1 cellular context compared by ENCODE assay signal in the genomic region with DNA sequence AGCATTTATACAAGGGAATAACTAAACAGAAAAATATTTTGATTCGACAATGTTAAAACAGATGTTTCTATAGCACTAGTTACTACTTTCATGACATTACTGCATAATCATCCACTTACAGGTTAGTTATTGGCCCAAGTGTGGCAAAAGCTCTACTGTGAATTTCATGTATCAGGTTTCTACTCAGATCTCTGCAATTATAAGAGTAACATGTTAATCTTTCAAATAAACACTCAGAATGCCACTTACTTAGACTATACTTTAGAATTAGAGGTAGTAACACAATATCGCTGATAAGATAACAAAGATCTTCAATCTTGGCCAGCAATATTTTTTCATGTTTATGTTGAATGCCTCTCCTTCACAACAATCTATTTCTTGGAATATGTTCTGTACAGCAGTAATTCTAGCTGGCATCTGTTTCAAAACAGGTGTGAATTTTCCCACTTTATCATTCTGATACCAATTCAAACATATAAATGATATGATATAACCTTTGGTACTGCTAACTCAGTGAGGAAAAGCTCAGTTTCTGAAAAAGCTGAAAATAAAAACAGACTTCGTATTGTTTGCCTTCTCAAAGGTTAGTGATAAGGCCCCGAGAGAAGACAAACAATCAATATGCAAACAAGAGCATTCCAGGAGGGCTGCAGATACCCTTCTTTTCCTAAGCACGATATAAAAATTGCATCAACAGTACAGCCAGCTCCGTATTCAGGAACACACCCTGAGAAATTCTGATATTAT.
TF ChIP-seq lines count a peak whose summit lies in the region.

No MANE protein-coding gene starts in this region.

TF ChIP-seq in HepG2, 621 proteins besides CTCF, POLR2A, EP300 and RAD21 (continued from another document and continues in another):
- TF ChIP-seq, protein P1, sequence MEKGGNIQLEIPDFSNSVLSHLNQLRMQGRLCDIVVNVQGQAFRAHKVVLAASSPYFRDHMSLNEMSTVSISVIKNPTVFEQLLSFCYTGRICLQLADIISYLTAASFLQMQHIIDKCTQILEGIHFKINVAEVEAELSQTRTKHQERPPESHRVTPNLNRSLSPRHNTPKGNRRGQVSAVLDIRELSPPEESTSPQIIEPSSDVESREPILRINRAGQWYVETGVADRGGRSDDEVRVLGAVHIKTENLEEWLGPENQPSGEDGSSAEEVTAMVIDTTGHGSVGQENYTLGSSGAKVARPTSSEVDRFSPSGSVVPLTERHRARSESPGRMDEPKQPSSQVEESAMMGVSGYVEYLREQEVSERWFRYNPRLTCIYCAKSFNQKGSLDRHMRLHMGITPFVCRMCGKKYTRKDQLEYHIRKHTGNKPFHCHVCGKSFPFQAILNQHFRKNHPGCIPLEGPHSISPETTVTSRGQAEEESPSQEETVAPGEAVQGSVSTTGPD (CRISPR knock-in tag; IDR thresholded peaks at IDR 0.05) = no peak
- TF ChIP-seq ELF3 (CRISPR knock-in tag; IDR thresholded peaks at IDR 0.05) = peak; percentile 87; the same call in 1 of the 2 replicates
- peak; percentile 95 for TF ChIP-seq TEAD3 (CRISPR knock-in tag; optimal IDR thresholded peaks at IDR 0.05; ENCODE audit: borderline replicate concordance)
- TF ChIP-seq SALL1 (CRISPR knock-in tag; IDR thresholded peaks at IDR 0.05) = peak; percentile 45; the same call in 1 of the 2 replicates
- TF ChIP-seq BRD4 (CRISPR knock-in tag; IDR thresholded peaks at IDR 0.05) = no peak
- TF ChIP-seq, protein P2, sequence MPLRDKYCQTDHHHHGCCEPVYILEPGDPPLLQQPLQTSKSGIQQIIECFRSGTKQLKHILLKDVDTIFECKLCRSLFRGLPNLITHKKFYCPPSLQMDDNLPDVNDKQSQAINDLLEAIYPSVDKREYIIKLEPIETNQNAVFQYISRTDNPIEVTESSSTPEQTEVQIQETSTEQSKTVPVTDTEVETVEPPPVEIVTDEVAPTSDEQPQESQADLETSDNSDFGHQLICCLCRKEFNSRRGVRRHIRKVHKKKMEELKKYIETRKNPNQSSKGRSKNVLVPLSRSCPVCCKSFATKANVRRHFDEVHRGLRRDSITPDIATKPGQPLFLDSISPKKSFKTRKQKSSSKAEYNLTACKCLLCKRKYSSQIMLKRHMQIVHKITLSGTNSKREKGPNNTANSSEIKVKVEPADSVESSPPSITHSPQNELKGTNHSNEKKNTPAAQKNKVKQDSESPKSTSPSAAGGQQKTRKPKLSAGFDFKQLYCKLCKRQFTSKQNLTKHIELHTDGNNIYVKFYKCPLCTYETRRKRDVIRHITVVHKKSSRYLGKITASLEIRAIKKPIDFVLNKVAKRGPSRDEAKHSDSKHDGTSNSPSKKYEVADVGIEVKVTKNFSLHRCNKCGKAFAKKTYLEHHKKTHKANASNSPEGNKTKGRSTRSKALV (CRISPR knock-in tag; IDR thresholded peaks at IDR 0.05) = no peak
- TF ChIP-seq, protein P3, sequence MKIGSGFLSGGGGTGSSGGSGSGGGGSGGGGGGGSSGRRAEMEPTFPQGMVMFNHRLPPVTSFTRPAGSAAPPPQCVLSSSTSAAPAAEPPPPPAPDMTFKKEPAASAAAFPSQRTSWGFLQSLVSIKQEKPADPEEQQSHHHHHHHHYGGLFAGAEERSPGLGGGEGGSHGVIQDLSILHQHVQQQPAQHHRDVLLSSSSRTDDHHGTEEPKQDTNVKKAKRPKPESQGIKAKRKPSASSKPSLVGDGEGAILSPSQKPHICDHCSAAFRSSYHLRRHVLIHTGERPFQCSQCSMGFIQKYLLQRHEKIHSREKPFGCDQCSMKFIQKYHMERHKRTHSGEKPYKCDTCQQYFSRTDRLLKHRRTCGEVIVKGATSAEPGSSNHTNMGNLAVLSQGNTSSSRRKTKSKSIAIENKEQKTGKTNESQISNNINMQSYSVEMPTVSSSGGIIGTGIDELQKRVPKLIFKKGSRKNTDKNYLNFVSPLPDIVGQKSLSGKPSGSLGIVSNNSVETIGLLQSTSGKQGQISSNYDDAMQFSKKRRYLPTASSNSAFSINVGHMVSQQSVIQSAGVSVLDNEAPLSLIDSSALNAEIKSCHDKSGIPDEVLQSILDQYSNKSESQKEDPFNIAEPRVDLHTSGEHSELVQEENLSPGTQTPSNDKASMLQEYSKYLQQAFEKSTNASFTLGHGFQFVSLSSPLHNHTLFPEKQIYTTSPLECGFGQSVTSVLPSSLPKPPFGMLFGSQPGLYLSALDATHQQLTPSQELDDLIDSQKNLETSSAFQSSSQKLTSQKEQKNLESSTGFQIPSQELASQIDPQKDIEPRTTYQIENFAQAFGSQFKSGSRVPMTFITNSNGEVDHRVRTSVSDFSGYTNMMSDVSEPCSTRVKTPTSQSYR (CRISPR knock-in tag; IDR thresholded peaks at IDR 0.05; ENCODE audit: borderline replicate concordance) = no peak
- TF ChIP-seq HNRNPK (IDR thresholded peaks at IDR 0.05; ENCODE audit: low read depth, low read length, poor library complexity, severe bottlenecking) = no peak
- TF ChIP-seq, protein P4, sequence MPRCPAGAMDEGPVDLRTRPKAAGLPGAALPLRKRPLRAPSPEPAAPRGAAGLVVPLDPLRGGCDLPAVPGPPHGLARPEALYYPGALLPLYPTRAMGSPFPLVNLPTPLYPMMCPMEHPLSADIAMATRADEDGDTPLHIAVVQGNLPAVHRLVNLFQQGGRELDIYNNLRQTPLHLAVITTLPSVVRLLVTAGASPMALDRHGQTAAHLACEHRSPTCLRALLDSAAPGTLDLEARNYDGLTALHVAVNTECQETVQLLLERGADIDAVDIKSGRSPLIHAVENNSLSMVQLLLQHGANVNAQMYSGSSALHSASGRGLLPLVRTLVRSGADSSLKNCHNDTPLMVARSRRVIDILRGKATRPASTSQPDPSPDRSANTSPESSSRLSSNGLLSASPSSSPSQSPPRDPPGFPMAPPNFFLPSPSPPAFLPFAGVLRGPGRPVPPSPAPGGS (CRISPR knock-in tag; IDR thresholded peaks at IDR 0.05) = no peak
- TF ChIP-seq ZNF101 (CRISPR knock-in tag; IDR thresholded peaks at IDR 0.05; ENCODE audit: borderline replicate concordance, low read depth) = no peak
- TF ChIP-seq, protein P5, sequence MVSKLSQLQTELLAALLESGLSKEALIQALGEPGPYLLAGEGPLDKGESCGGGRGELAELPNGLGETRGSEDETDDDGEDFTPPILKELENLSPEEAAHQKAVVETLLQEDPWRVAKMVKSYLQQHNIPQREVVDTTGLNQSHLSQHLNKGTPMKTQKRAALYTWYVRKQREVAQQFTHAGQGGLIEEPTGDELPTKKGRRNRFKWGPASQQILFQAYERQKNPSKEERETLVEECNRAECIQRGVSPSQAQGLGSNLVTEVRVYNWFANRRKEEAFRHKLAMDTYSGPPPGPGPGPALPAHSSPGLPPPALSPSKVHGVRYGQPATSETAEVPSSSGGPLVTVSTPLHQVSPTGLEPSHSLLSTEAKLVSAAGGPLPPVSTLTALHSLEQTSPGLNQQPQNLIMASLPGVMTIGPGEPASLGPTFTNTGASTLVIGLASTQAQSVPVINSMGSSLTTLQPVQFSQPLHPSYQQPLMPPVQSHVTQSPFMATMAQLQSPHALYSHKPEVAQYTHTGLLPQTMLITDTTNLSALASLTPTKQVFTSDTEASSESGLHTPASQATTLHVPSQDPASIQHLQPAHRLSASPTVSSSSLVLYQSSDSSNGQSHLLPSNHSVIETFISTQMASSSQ (IDR thresholded peaks at IDR 0.05; ENCODE audit: low read depth) = peak; percentile 71; the same call in 1 of the 2 replicates
- TF ChIP-seq, protein P5 (CRISPR knock-in tag; IDR thresholded peaks at IDR 0.05; ENCODE audit: borderline replicate concordance) = peak; percentile 72; the same call in 1 of the 2 replicates
- TF ChIP-seq, protein P6, sequence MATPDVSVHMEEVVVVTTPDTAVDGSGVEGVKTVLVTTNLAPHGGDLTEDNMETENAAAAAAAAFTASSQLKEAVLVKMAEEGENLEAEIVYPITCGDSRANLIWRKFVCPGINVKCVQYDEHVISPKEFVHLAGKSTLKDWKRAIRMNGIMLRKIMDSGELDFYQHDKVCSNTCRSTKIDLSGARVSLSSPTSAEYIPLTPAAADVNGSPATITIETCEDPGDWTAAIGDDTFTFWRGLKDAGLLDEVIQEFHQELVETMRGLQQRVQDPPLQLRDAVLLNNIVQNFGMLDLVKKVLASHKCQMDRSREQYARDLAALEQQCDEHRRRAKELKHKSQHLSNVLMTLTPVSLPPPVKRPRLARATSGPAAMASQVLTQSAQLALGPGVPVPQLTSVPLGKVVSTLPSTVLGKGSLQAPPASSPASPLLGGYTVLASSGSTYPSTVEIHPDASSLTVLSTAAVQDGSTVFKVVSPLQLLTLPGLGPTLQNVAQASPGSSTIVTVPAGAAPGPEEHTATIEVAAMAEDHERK (CRISPR knock-in tag; IDR thresholded peaks at IDR 0.05; ENCODE audit: low read depth) = no peak
- no peak for TF ChIP-seq ZNF547 (CRISPR knock-in tag; IDR thresholded peaks at IDR 0.05)
- TF ChIP-seq ZBTB8A (CRISPR knock-in tag; IDR thresholded peaks at IDR 0.05; ENCODE audit: borderline replicate concordance, low read depth) = no peak
- TF ChIP-seq ZNF264 (CRISPR knock-in tag; IDR thresholded peaks at IDR 0.05) = no peak
- no peak for TF ChIP-seq SATB2 (CRISPR knock-in tag; IDR thresholded peaks at IDR 0.05)
- TF ChIP-seq, protein P7, sequence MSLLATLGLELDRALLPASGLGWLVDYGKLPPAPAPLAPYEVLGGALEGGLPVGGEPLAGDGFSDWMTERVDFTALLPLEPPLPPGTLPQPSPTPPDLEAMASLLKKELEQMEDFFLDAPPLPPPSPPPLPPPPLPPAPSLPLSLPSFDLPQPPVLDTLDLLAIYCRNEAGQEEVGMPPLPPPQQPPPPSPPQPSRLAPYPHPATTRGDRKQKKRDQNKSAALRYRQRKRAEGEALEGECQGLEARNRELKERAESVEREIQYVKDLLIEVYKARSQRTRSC (CRISPR knock-in tag; IDR thresholded peaks at IDR 0.05; ENCODE audit: low read depth) = no peak
- TF ChIP-seq, protein P8, sequence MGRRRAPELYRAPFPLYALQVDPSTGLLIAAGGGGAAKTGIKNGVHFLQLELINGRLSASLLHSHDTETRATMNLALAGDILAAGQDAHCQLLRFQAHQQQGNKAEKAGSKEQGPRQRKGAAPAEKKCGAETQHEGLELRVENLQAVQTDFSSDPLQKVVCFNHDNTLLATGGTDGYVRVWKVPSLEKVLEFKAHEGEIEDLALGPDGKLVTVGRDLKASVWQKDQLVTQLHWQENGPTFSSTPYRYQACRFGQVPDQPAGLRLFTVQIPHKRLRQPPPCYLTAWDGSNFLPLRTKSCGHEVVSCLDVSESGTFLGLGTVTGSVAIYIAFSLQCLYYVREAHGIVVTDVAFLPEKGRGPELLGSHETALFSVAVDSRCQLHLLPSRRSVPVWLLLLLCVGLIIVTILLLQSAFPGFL (CRISPR knock-in tag; IDR thresholded peaks at IDR 0.05) = no peak
- TF ChIP-seq, protein P9, sequence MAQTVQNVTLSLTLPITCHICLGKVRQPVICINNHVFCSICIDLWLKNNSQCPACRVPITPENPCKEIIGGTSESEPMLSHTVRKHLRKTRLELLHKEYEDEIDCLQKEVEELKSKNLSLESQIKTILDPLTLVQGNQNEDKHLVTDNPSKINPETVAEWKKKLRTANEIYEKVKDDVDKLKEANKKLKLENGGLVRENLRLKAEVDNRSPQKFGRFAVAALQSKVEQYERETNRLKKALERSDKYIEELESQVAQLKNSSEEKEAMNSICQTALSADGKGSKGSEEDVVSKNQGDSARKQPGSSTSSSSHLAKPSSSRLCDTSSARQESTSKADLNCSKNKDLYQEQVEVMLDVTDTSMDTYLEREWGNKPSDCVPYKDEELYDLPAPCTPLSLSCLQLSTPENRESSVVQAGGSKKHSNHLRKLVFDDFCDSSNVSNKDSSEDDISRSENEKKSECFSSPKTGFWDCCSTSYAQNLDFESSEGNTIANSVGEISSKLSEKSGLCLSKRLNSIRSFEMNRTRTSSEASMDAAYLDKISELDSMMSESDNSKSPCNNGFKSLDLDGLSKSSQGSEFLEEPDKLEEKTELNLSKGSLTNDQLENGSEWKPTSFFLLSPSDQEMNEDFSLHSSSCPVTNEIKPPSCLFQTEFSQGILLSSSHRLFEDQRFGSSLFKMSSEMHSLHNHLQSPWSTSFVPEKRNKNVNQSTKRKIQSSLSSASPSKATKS (CRISPR knock-in tag; IDR thresholded peaks at IDR 0.05) = no peak
- TF ChIP-seq CAMTA2 (CRISPR knock-in tag; IDR thresholded peaks at IDR 0.05; ENCODE audit: borderline replicate concordance) = no peak
- no peak for TF ChIP-seq ZNF329 (CRISPR knock-in tag; IDR thresholded peaks at IDR 0.05; ENCODE audit: low read depth)
- TF ChIP-seq, protein P10, sequence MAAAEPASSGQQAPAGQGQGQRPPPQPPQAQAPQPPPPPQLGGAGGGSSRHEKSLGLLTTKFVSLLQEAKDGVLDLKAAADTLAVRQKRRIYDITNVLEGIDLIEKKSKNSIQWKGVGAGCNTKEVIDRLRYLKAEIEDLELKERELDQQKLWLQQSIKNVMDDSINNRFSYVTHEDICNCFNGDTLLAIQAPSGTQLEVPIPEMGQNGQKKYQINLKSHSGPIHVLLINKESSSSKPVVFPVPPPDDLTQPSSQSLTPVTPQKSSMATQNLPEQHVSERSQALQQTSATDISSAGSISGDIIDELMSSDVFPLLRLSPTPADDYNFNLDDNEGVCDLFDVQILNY (CRISPR knock-in tag; conservative IDR thresholded peaks at IDR 0.05) = no peak
- TF ChIP-seq, protein P11, sequence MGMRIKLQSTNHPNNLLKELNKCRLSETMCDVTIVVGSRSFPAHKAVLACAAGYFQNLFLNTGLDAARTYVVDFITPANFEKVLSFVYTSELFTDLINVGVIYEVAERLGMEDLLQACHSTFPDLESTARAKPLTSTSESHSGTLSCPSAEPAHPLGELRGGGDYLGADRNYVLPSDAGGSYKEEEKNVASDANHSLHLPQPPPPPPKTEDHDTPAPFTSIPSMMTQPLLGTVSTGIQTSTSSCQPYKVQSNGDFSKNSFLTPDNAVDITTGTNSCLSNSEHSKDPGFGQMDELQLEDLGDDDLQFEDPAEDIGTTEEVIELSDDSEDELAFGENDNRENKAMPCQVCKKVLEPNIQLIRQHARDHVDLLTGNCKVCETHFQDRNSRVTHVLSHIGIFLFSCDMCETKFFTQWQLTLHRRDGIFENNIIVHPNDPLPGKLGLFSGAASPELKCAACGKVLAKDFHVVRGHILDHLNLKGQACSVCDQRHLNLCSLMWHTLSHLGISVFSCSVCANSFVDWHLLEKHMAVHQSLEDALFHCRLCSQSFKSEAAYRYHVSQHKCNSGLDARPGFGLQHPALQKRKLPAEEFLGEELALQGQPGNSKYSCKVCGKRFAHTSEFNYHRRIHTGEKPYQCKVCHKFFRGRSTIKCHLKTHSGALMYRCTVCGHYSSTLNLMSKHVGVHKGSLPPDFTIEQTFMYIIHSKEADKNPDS (CRISPR knock-in tag; IDR thresholded peaks at IDR 0.05) = no peak
- no peak for TF ChIP-seq HDAC6 (IDR thresholded peaks at IDR 0.05; ENCODE audit: low read depth, low read length)
- TF ChIP-seq RFXANK (CRISPR knock-in tag; IDR thresholded peaks at IDR 0.05) = no peak
- no peak for TF ChIP-seq SNAPC2 (CRISPR knock-in tag; IDR thresholded peaks at IDR 0.05)
- no peak for TF ChIP-seq ETV6 (CRISPR knock-in tag; conservative IDR thresholded peaks at IDR 0.05)
- TF ChIP-seq SIX4 (CRISPR knock-in tag; IDR thresholded peaks at IDR 0.05) = peak; percentile 38; the same call in 1 of the 2 replicates
- TF ChIP-seq ZNF441 (CRISPR knock-in tag; IDR thresholded peaks at IDR 0.05; ENCODE audit: borderline replicate concordance) = no peak
- TF ChIP-seq HMG20A (CRISPR knock-in tag; IDR thresholded peaks at IDR 0.05; ENCODE audit: borderline replicate concordance) = peak; percentile 76; the same call in 1 of the 2 replicates
- TF ChIP-seq KLF6 (CRISPR knock-in tag; IDR thresholded peaks at IDR 0.05) = peak; percentile 35; the same call in 1 of the 2 replicates
